ENCODE assay signal across 1 cellular context in the genomic region with DNA sequence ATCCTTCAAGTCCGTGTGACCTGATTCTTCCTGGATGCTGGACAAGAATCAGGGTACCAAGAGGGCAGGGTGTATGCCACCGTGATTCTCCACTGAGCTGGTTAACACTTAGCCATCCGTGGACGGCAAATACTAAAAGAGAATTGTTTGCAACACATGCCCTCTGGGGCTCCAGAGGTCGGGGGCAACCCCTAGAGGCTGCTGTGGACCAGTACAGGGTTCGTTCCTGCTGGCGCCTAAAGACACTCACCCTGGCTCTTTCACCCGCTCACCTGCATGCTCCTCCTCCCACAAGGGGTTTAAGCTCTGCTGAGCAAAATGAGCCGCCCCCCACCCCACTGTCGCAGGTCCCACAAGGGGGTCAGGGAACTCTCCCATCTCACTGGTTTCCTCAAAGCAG.
TF ChIP-seq lines count a peak whose summit lies in the region.

No MANE protein-coding gene starts in this region.

TF ChIP-seq in WTC11, 78 proteins besides CTCF, POLR2A, EP300 and RAD21 (continued from another document):
- TF ChIP-seq, protein P1, sequence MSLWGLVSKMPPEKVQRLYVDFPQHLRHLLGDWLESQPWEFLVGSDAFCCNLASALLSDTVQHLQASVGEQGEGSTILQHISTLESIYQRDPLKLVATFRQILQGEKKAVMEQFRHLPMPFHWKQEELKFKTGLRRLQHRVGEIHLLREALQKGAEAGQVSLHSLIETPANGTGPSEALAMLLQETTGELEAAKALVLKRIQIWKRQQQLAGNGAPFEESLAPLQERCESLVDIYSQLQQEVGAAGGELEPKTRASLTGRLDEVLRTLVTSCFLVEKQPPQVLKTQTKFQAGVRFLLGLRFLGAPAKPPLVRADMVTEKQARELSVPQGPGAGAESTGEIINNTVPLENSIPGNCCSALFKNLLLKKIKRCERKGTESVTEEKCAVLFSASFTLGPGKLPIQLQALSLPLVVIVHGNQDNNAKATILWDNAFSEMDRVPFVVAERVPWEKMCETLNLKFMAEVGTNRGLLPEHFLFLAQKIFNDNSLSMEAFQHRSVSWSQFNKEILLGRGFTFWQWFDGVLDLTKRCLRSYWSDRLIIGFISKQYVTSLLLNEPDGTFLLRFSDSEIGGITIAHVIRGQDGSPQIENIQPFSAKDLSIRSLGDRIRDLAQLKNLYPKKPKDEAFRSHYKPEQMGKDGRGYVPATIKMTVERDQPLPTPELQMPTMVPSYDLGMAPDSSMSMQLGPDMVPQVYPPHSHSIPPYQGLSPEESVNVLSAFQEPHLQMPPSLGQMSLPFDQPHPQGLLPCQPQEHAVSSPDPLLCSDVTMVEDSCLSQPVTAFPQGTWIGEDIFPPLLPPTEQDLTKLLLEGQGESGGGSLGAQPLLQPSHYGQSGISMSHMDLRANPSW (CRISPR knock-in tag; conservative IDR thresholded peaks at IDR 0.05; ENCODE audit: low read depth): no peak
- no peak for TF ChIP-seq CREM (CRISPR knock-in tag; IDR thresholded peaks at IDR 0.05)
- no peak for TF ChIP-seq SP1 (CRISPR knock-in tag; conservative IDR thresholded peaks at IDR 0.05)
- TF ChIP-seq, protein P2, sequence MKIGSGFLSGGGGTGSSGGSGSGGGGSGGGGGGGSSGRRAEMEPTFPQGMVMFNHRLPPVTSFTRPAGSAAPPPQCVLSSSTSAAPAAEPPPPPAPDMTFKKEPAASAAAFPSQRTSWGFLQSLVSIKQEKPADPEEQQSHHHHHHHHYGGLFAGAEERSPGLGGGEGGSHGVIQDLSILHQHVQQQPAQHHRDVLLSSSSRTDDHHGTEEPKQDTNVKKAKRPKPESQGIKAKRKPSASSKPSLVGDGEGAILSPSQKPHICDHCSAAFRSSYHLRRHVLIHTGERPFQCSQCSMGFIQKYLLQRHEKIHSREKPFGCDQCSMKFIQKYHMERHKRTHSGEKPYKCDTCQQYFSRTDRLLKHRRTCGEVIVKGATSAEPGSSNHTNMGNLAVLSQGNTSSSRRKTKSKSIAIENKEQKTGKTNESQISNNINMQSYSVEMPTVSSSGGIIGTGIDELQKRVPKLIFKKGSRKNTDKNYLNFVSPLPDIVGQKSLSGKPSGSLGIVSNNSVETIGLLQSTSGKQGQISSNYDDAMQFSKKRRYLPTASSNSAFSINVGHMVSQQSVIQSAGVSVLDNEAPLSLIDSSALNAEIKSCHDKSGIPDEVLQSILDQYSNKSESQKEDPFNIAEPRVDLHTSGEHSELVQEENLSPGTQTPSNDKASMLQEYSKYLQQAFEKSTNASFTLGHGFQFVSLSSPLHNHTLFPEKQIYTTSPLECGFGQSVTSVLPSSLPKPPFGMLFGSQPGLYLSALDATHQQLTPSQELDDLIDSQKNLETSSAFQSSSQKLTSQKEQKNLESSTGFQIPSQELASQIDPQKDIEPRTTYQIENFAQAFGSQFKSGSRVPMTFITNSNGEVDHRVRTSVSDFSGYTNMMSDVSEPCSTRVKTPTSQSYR (CRISPR knock-in tag; IDR thresholded peaks at IDR 0.05): no peak
- TF ChIP-seq ZBTB21 (CRISPR knock-in tag; IDR thresholded peaks at IDR 0.05; ENCODE audit: borderline replicate concordance): no peak
- no peak for TF ChIP-seq JAZF1 (CRISPR knock-in tag; IDR thresholded peaks at IDR 0.05)
- TF ChIP-seq ZNF232 (CRISPR knock-in tag; IDR thresholded peaks at IDR 0.05): no peak
- TF ChIP-seq NFATC4 (CRISPR knock-in tag; IDR thresholded peaks at IDR 0.05): no peak
- no peak for TF ChIP-seq RORB (CRISPR knock-in tag; IDR thresholded peaks at IDR 0.05)
- TF ChIP-seq HMGA2 (CRISPR knock-in tag; IDR thresholded peaks at IDR 0.05): no peak
